ENCODE assay signal across 8 cellular contexts in genomic region chr10:27354643-27355286, GRCh38.
DNase-seq lines count a peak whose midpoint lies in the region; ATAC-seq, FAIRE-seq and TF ChIP-seq lines count a peak whose summit lies in the region.
"Not testable (repeated sequence)": the region's sequence is repeated elsewhere in the genome, so short reads cannot be mapped to it uniquely, and the experiment has no call there.

No MANE protein-coding gene starts in this region.

- H3K9me3 ChIP-seq in RWPE2 (ENCODE audit: severe bottlenecking); astrocyte (ENCODE audit: insufficient read depth, low read depth, low read length): not testable (repeated sequence)

- not testable (repeated sequence) for H3K4me3 Mint-ChIP-seq in astrocyte (ENCODE audit: unreplicated experiment)

- H3K79me2 ChIP-seq in astrocyte (ENCODE audit: insufficient read depth, low read length) = not testable (repeated sequence)

- DNase-seq in GM18507 (ENCODE audit: extremely low spot score, insufficient read length, low read depth); RWPE2 (ENCODE audit: low spot score); left lobe of liver (ENCODE audit: low spot score); urothelium cell line (ENCODE audit: low spot score): not testable (repeated sequence)
- peak; percentile 86 for DNase-seq in Kasumi-1 (lab: John Stamatoyannopoulos, UW)
- DNase-seq in astrocyte (ENCODE audit: low read depth) = peak; percentile 5

- H3K4me2 ChIP-seq in astrocyte (ENCODE audit: low read length) = peak overlapping the region; percentile 57

- not testable (repeated sequence) for H3K4me1 ChIP-seq in RWPE2 (ENCODE audit: insufficient read depth, poor library complexity, severe bottlenecking); astrocyte (ENCODE audit: insufficient read depth, low read length)

- not testable (repeated sequence) for H3K9ac ChIP-seq in astrocyte (ENCODE audit: low read length)

- H3K27ac ChIP-seq in RWPE2 (ENCODE audit: poor library complexity, severe bottlenecking); astrocyte (ENCODE audit: low read depth, low read length): not testable (repeated sequence)

- not testable (repeated sequence) for H3K27ac Mint-ChIP-seq in astrocyte (ENCODE audit: unreplicated experiment)

- H3K27me3 Mint-ChIP-seq in astrocyte (ENCODE audit: low read depth, unreplicated experiment) = not testable (repeated sequence)

- H3K36me3 ChIP-seq in RWPE2 (ENCODE audit: low read depth); astrocyte (ENCODE audit: insufficient read depth, low read length): not testable (repeated sequence)

- ATAC-seq in GM21381 (IDR thresholded peaks at IDR 0.05; ENCODE audit: unreplicated experiment) (peak; percentile 91), HG03025 (IDR thresholded peaks at IDR 0.05; ENCODE audit: low FRiP score, unreplicated experiment) (peak; percentile 97), RWPE2 (ENCODE audit: low read depth) (0 out of 3 replicates have a peak, but pooled peaks have one; percentile 25), left lobe of liver (peak; percentile 71)

- not testable (repeated sequence) for H3K9me3 Mint-ChIP-seq in astrocyte (ENCODE audit: unreplicated experiment)

- not testable (repeated sequence) for H3K4me1 Mint-ChIP-seq in astrocyte (ENCODE audit: low read depth, unreplicated experiment)

- H3K4me3 ChIP-seq in RWPE2 (ENCODE audit: severe bottlenecking); astrocyte (ENCODE audit: insufficient read depth, low read depth, low read length): not testable (repeated sequence)

- not testable (repeated sequence) for H3K27me3 ChIP-seq in RWPE2 (ENCODE audit: insufficient read depth, poor library complexity, severe bottlenecking); astrocyte (ENCODE audit: insufficient read depth, low read length)

- not testable (repeated sequence) for H4K20me1 ChIP-seq in astrocyte (ENCODE audit: insufficient read depth, low read length)

- FAIRE-seq in GM18507 (lab: Jason Lieb, UNC) (peak; percentile 95), urothelium cell line (lab: Jason Lieb, UNC) (peak; percentile 30)
- FAIRE-seq in astrocyte (lab: Jason Lieb, UNC) = not testable (repeated sequence)

- not testable (repeated sequence) for H2AFZ ChIP-seq in astrocyte (ENCODE audit: low read depth, low read length)

- not testable (repeated sequence) for TF ChIP-seq CTCF in RWPE2 (IDR thresholded peaks at IDR 0.05; ENCODE audit: poor library complexity, severe bottlenecking); astrocyte (IDR thresholded peaks at IDR 0.05; ENCODE audit: insufficient read depth, low read depth, low read length)

- not testable (repeated sequence) for H3K36me3 Mint-ChIP-seq in astrocyte (ENCODE audit: low read depth, unreplicated experiment)

Comparison
In these comparisons a context has a peak if more than half of its experiments do, and no peak if none do; other contexts are left out.
1. ATAC-seq: peak in every context shown above with its lines; median percentile 97 in HG03025; 91 in GM21381; 71 in left lobe of liver; 25 in RWPE2.